Comparison of ENCODE assay signal across 1 cellular context in genomic region chr17:28879886-28880571, GRCh38.
TF ChIP-seq lines count a peak whose summit lies in the region.

No MANE protein-coding gene starts in this region.

TF ChIP-seq in IMR-90, 13 proteins besides CTCF, POLR2A, EP300 and RAD21:
- TF ChIP-seq MAZ (IDR thresholded peaks at IDR 0.05; ENCODE audit: borderline replicate concordance, low read depth, low read length) (no peak), ELK1 (IDR thresholded peaks at IDR 0.05; ENCODE audit: borderline replicate concordance, low read depth, low read length) (no peak), USF2 (IDR thresholded peaks at IDR 0.05; ENCODE audit: low read depth, low read length) (no peak), MXI1 (IDR thresholded peaks at IDR 0.05; ENCODE audit: borderline replicate concordance, low read depth, low read length) (no peak), CEBPB (IDR thresholded peaks at IDR 0.05; ENCODE audit: low read depth, low read length) (no peak), RFX5 (IDR thresholded peaks at IDR 0.05; ENCODE audit: low read depth, low read length) (no peak), SMC3 (IDR thresholded peaks at IDR 0.05; ENCODE audit: low read depth, low read length) (no peak), RCOR1 (IDR thresholded peaks at IDR 0.05; ENCODE audit: insufficient replicate concordance, low read length) (no peak), NFE2L2 (IDR thresholded peaks at IDR 0.05; ENCODE audit: low read depth, low read length) (no peak), BHLHE40 (IDR thresholded peaks at IDR 0.05; ENCODE audit: low read depth, low read length) (no peak), CHD1 (IDR thresholded peaks at IDR 0.05; ENCODE audit: low read depth, low read length) (no peak), MAFK (IDR thresholded peaks at IDR 0.05; ENCODE audit: low read depth, low read length) (no peak), FOS (IDR thresholded peaks at IDR 0.05; ENCODE audit: low read depth, low read length) (no peak)
